Comparison of ENCODE assay signal across 21 cellular contexts in genomic region chr2:27572439-27572838, GRCh38.
"Had no signal": no experiment of that assay in that cellular context is flagged by ENCODE, and none has a peak within 500 bp of the region (broad histone marks: within the 10 kb centered on the region; RNA-seq: fewer than 3 reads in every experiment).

No MANE protein-coding gene starts in this region.

- H3K27ac Mint-ChIP-seq: memory B cell had no signal

- DNase-seq: effector memory CD4-positive, alpha-beta T cell; esophagus squamous epithelium; foreskin fibroblast; glutamatergic neuron; kidney; left cardiac atrium; left ventricle myocardium inferior; lower lobe of right lung; midbrain; posterior cingulate gyrus; sigmoid colon; stimulated activated CD4-positive, alpha-beta T cell treated with anti-CD3 and anti-CD28 coated beads, Interleukin-2, amount 100 ng/mL, for 24 hours; stimulated activated naive CD4-positive, alpha-beta T cell treated with Interleukin-2 at 50 U/mL for 16 hours; tibial artery; upper lobe of right lung had no signal

- H3K4me3 Mint-ChIP-seq: memory B cell had no signal

- FAIRE-seq: kidney had no signal

- H3K4me1 Mint-ChIP-seq: memory B cell had no signal

- H3K4me3 ChIP-seq: esophagus squamous epithelium, gastroesophageal sphincter, left ventricle myocardium inferior, lower lobe of right lung, sigmoid colon, skin epidermis, tibial artery, upper lobe of right lung, vagina had no signal

- H3K27me3 ChIP-seq: gastroesophageal sphincter, sigmoid colon, upper lobe of right lung, vagina had no signal

- H3K4me1 ChIP-seq: esophagus squamous epithelium, gastroesophageal sphincter, left ventricle myocardium inferior, lower lobe of right lung, sigmoid colon, tibial artery, upper lobe of right lung, vagina had no signal

- H3K27ac ChIP-seq: epithelial cell of prostate, esophagus squamous epithelium, gastroesophageal sphincter, left ventricle myocardium inferior, lower lobe of right lung, neutrophil, sigmoid colon, skin epidermis, tibial artery, upper lobe of right lung, vagina had no signal

- H3K36me3 ChIP-seq: esophagus squamous epithelium, gastroesophageal sphincter, left ventricle myocardium inferior, lower lobe of right lung, neutrophil, sigmoid colon, upper lobe of right lung, vagina had no signal

- ATAC-seq: gastroesophageal sphincter, left cardiac atrium, lower lobe of right lung, upper lobe of right lung had no signal
